In genomic region chr18:28837100-28837499, GRCh38 we compare ENCODE assay signal across 15 cellular contexts.
"Had no signal": no experiment of that assay in that cellular context is flagged by ENCODE, and none has a peak within 500 bp of the region (broad histone marks: within the 10 kb centered on the region; RNA-seq: fewer than 3 reads in every experiment).

No MANE protein-coding gene starts in this region.

- H3K9me3 Mint-ChIP-seq: nephron progenitor cell had no signal

- H3K36me3 Mint-ChIP-seq: naive thymus-derived CD8-positive, alpha-beta T cell; stimulated activated effector memory CD8-positive, alpha-beta T cell treated with anti-CD3 and anti-CD28 coated beads, Interleukin-12 subunit alpha, Interleukin-12 subunit beta, amount 100 ng/mL, for 72 hours had no signal

- H3K4me3 Mint-ChIP-seq: dendritic cell treated with granulocyte-macrophage colony-stimulating factor and Interleukin-4, amounts not matched to agents 40 ng/mL and 50 ng/mL, for 4 days; naive thymus-derived CD8-positive, alpha-beta T cell; nephron progenitor cell; stimulated activated effector memory CD8-positive, alpha-beta T cell treated with anti-CD3 and anti-CD28 coated beads, Interleukin-12 subunit alpha, Interleukin-12 subunit beta, amount 100 ng/mL, for 72 hours had no signal

- H3K4me1 Mint-ChIP-seq: naive thymus-derived CD8-positive, alpha-beta T cell; nephron progenitor cell; stimulated activated effector memory CD8-positive, alpha-beta T cell treated with anti-CD3 and anti-CD28 coated beads, Interleukin-12 subunit alpha, Interleukin-12 subunit beta, amount 100 ng/mL, for 72 hours had no signal

- ATAC-seq: left ventricle myocardium superior; lower lobe of right lung; naive thymus-derived CD8-positive, alpha-beta T cell had no signal

- H3K27me3 Mint-ChIP-seq: dendritic cell treated with granulocyte-macrophage colony-stimulating factor and Interleukin-4, amounts not matched to agents 40 ng/mL and 50 ng/mL, for 4 days; naive thymus-derived CD8-positive, alpha-beta T cell had no signal

- H3K27ac Mint-ChIP-seq: dendritic cell treated with granulocyte-macrophage colony-stimulating factor and Interleukin-4, amounts not matched to agents 40 ng/mL and 50 ng/mL, for 4 days; naive thymus-derived CD8-positive, alpha-beta T cell; nephron progenitor cell; stimulated activated effector memory CD8-positive, alpha-beta T cell treated with anti-CD3 and anti-CD28 coated beads, Interleukin-12 subunit alpha, Interleukin-12 subunit beta, amount 100 ng/mL, for 72 hours had no signal

- DNase-seq: effector CD8-positive, alpha-beta T cell; left ventricle myocardium superior; lower lobe of right lung; naive thymus-derived CD8-positive, alpha-beta T cell; nephron progenitor cell; nucleus accumbens; sigmoid colon; stimulated activated CD4-positive, alpha-beta T cell treated with anti-CD3 and anti-CD28 coated beads, Interleukin-2, amount 100 ng/mL, for 24 hours; stimulated activated CD4-positive, alpha-beta T cell treated with anti-CD3 and anti-CD28 coated beads, Interleukin-4, amount 100 ng/mL, for 24 hours; stimulated activated naive CD4-positive, alpha-beta T cell treated with Interleukin-2 at 50 U/mL for 16 hours; stomach; thyroid gland; trophoblast cell had no signal
